In genomic region chr15:66894986-66895780, GRCh38 we compare ENCODE assay signal across 1 cellular context.
A peak's percentile ranks its signal among the peaks of the same experiment; 100 is the strongest.
TF ChIP-seq lines count a peak whose summit lies in the region.

No MANE protein-coding gene starts in this region.

TF ChIP-seq in K562, 482 proteins besides CTCF, POLR2A, EP300 and RAD21 (continued from another document):
- peak; percentile 53; the same call in 1 of the 2 replicates for TF ChIP-seq PKNOX1 (IDR thresholded peaks at IDR 0.05)
- peak; percentile 85 for TF ChIP-seq C11orf30 (IDR thresholded peaks at IDR 0.05; ENCODE audit: low read depth)
- TF ChIP-seq GATAD2A (IDR thresholded peaks at IDR 0.05): no peak
- TF ChIP-seq HDAC8 (tag; IDR thresholded peaks at IDR 0.05): no peak
- peak; percentile 42; the same call in 1 of the 2 replicates for TF ChIP-seq MAFK (IDR thresholded peaks at IDR 0.05; ENCODE audit: low read length)
- TF ChIP-seq FOSL1 (tag; conservative IDR thresholded peaks at IDR 0.05): peak; percentile 57
- TF ChIP-seq MAFG (tag; conservative IDR thresholded peaks at IDR 0.05): peak; percentile 54
- no peak for TF ChIP-seq ZNF143 (CRISPR knock-in tag; IDR thresholded peaks at IDR 0.05)
- TF ChIP-seq RCOR1 (IDR thresholded peaks at IDR 0.05; ENCODE audit: borderline replicate concordance in 1 of 2, low read depth in 2 of 2, low read length in 2 of 2): peak in 1 of 2 experiments; percentile 22; a peak in 1 of 4 replicates
- TF ChIP-seq ARID1B (IDR thresholded peaks at IDR 0.05): peak; percentile 28; the same call in 1 of the 2 replicates
- TF ChIP-seq KLF1 (tag; IDR thresholded peaks at IDR 0.05): 0 out of 2 replicates have a peak, but pooled peaks have one; percentile 31
- no peak for TF ChIP-seq HIVEP1 (CRISPR knock-in tag; IDR thresholded peaks at IDR 0.05)
- peak; percentile 61 for TF ChIP-seq MAFF (IDR thresholded peaks at IDR 0.05; ENCODE audit: low read length)
- no peak for TF ChIP-seq PRDM10 (IDR thresholded peaks at IDR 0.05; ENCODE audit: partially characterized antibody)
- TF ChIP-seq ZNF277 (CRISPR knock-in tag; IDR thresholded peaks at IDR 0.05; ENCODE audit: borderline replicate concordance): no peak
- peak; percentile 38; the same call in 1 of the 2 replicates for TF ChIP-seq ATF3 (IDR thresholded peaks at IDR 0.05)
- no peak for TF ChIP-seq ATF3 (CRISPR knock-in tag; conservative IDR thresholded peaks at IDR 0.05)
- TF ChIP-seq ZNF224 (CRISPR knock-in tag; IDR thresholded peaks at IDR 0.05): no peak
- peak; percentile 35; the same call in 1 of the 2 replicates for TF ChIP-seq DPF2 (IDR thresholded peaks at IDR 0.05)
- TF ChIP-seq ATF7 (IDR thresholded peaks at IDR 0.05): peak; percentile 78
- TF ChIP-seq NFE2 (IDR thresholded peaks at IDR 0.05; ENCODE audit: low read depth): peak; percentile 77
- peak; percentile 56; the same call in 1 of the 2 replicates for TF ChIP-seq JUND (IDR thresholded peaks at IDR 0.05; ENCODE audit: borderline replicate concordance, low read depth, low read length)
- TF ChIP-seq JUND (tag; IDR thresholded peaks at IDR 0.05; ENCODE audit: borderline replicate concordance, low read depth, low read length): no peak; the same call in 2 of the 3 replicates
- no peak for TF ChIP-seq E2F4 (CRISPR knock-in tag; IDR thresholded peaks at IDR 0.05; ENCODE audit: low read depth)
- no peak for TF ChIP-seq SNAPC5 (CRISPR knock-in tag; IDR thresholded peaks at IDR 0.05)
- TF ChIP-seq ELK3 (CRISPR knock-in tag; IDR thresholded peaks at IDR 0.05): no peak
- 0 out of 2 replicates have a peak, but pooled peaks have one; percentile 76 for TF ChIP-seq ZNF395 (CRISPR knock-in tag; IDR thresholded peaks at IDR 0.05)
- peak; percentile 86 for TF ChIP-seq ZNF316 (IDR thresholded peaks at IDR 0.05)
- TF ChIP-seq ETV5 (CRISPR knock-in tag; IDR thresholded peaks at IDR 0.05; ENCODE audit: low read depth): 0 out of 2 replicates have a peak, but pooled peaks have one; percentile 31
